ENCODE assay signal across 19 cellular contexts in genomic region chr20:59600472-59600871, GRCh38. TPM values are rescaled to one million over a fixed set of nuclear protein-coding genes. Genes with fewer than 3 reads are reported as not detected.
"Had no signal": no experiment of that assay in that cellular context is flagged by ENCODE, and none has a peak within 500 bp of the region (broad histone marks: within the 10 kb centered on the region; RNA-seq: fewer than 3 reads in every experiment).

No MANE protein-coding gene starts in this region.

- H3K27ac ChIP-seq: coronary artery, gastrocnemius medialis, heart right ventricle, right atrium auricular region, sigmoid colon, skin epidermis, stomach, uterus had no signal

- DNase-seq: effector CD4-positive, alpha-beta T cell; endodermal cell; gastrocnemius medialis; heart right ventricle; hypothalamus; kidney glomerular epithelial cell; mucosa of descending colon; natural killer cell; sigmoid colon; stimulated activated CD4-positive, alpha-beta T cell treated with anti-CD3 and anti-CD28 coated beads, Interleukin-2, amount 100 ng/mL, for 24 hours; stimulated activated naive CD4-positive, alpha-beta T cell; stomach; uterus had no signal

- H3K36me3 ChIP-seq: gastrocnemius medialis, heart right ventricle, right atrium auricular region, sigmoid colon, stomach, uterus had no signal

- H3K9me3 ChIP-seq: gastrocnemius medialis, heart right ventricle, mucosa of descending colon, right atrium auricular region, sigmoid colon, stomach, uterus had no signal

- H3K4me1 ChIP-seq: gastrocnemius medialis, uterus had no signal

- H3K4me3 ChIP-seq: coronary artery, gastrocnemius medialis, heart right ventricle, mucosa of descending colon, right atrium auricular region, sigmoid colon, skin epidermis, stomach, uterus had no signal

RNA-seq across cellular contexts. Expression of gene PHACTR3, which starts 3.9 kb away (rescaled TPM):
- total RNA-seq: endothelial cell of umbilical vein, myocyte, natural killer cell, osteocyte had no signal
- polyA plus RNA-seq: endothelial cell of umbilical vein had no signal
